ENCODE assay signal across 12 cellular contexts in the genomic region with DNA sequence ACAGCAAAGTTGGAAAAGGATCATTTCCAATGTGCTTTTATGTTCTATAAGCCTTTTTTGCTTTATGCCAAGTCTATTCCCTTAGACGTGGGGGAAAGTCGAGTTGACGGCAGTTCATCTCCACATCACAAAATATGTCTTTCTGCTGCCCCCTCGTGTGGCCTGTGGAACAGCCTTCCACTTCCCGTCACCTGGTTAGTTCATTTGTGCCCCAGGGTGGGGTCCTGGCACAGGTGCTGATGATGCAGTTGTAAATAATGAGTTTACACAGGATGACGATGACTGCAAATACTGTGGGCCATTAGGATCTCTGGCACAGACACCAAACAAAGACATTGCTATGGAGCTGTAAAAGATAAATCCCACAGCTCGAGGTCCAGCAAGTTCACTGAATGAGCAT. TPM values are rescaled to one million over a fixed set of nuclear protein-coding genes. Genes with fewer than 3 reads are reported as not detected.
DNase-seq lines count a peak whose midpoint lies in the region; ATAC-seq and TF ChIP-seq lines count a peak whose summit lies in the region.
"Had no signal": no experiment of that assay in that cellular context is flagged by ENCODE, and none has a peak within 500 bp of the region (broad histone marks: within the 10 kb centered on the region; RNA-seq: fewer than 3 reads in every experiment).

No MANE protein-coding gene starts in this region.

- no peak overlapping the region for H3K4me3 ChIP-seq in parathyroid adenoma (ENCODE audit: low read depth, low read length)
- H3K4me3 ChIP-seq: ascending aorta had no signal

- H2AFZ ChIP-seq in parathyroid adenoma: no peak overlapping the region

- ATAC-seq in HG02870 (IDR thresholded peaks at IDR 0.05; ENCODE audit: unreplicated experiment) (no peak), GM18907 (IDR thresholded peaks at IDR 0.05; ENCODE audit: unreplicated experiment) (no peak), GM21576 (IDR thresholded peaks at IDR 0.05; ENCODE audit: unreplicated experiment) (no peak)
- ATAC-seq: activated CD8-positive, alpha-beta memory T cell treated with anti-CD3 and anti-CD28 coated beads, Interleukin-2, amount 10 ng/mL, durations not matched to agents 7 days and 5 days; sciatic nerve had no signal

- in situ Hi-C loops in T47D (cut with HindIII; ENCODE audit: low pct_unique_long_range_greater_than_20kb, low sequenced_read_pairs): no loop called here

- H3K79me2 ChIP-seq in parathyroid adenoma: no peaks in the 10 kb centered on the region

- H3K36me3 ChIP-seq in parathyroid adenoma (ENCODE audit: control insufficient read depth, insufficient read depth, low read length): no peaks in the 10 kb centered on the region
- H3K36me3 ChIP-seq: ascending aorta had no signal

- H3K27ac ChIP-seq in parathyroid adenoma: no peak overlapping the region
- H3K27ac ChIP-seq: ascending aorta had no signal

- peak; percentile 25 for TF ChIP-seq CTCF in parathyroid adenoma (IDR thresholded peaks at IDR 0.05)

- no peaks in the 10 kb centered on the region for H3K9me3 ChIP-seq in parathyroid adenoma (ENCODE audit: control insufficient read depth, low read length)
- H3K9me3 ChIP-seq: ascending aorta had no signal

- H3K9ac ChIP-seq in parathyroid adenoma: no peak overlapping the region

- H3K4me2 ChIP-seq in parathyroid adenoma (ENCODE audit: low read length): no peak overlapping the region

- peak; percentile 58 for DNase-seq in HT-29 (ENCODE audit: low spot score)
- peak; percentile 56 for DNase-seq in NCI-H2107 treated with DMSO at 0.1 percent for 48 hours (lab: John Stamatoyannopoulos, UW; ENCODE audit: unreplicated experiment)
- DNase-seq in T47D (ENCODE audit: low read depth in 1 of 2, low spot score in 1 of 2): peak; percentile 10 to 77
- DNase-seq in anterior cingulate cortex (lab: John Stamatoyannopoulos, UW): no peak
- DNase-seq: activated CD8-positive, alpha-beta memory T cell treated with anti-CD3 and anti-CD28 coated beads, Interleukin-2, amount 10 ng/mL, durations not matched to agents 7 days and 5 days had no signal

- no peaks in the 10 kb centered on the region for H3K4me1 ChIP-seq in parathyroid adenoma
- H3K4me1 ChIP-seq: ascending aorta had no signal

- H3K27me3 ChIP-seq in parathyroid adenoma (ENCODE audit: control insufficient read depth, insufficient read depth, low read length): no peaks in the 10 kb centered on the region
- H3K27me3 ChIP-seq: ascending aorta had no signal

RNA-seq across cellular contexts. Expression of a gene that starts 10.0 kb away (rescaled TPM):
- total RNA-seq in HT-29 (2014; rRNA removed; shearing (Covaris generic)): 3.7 and 4.5 TPM in 2 replicates

RNA-seq across cellular contexts. Expression of a gene that starts 51.2 kb away (rescaled TPM):
- 0.20 TPM in 1 of 2 replicates, not detected in the other for total RNA-seq in HT-29 (2014; rRNA removed; shearing (Covaris generic))
- total RNA-seq: activated CD8-positive, alpha-beta memory T cell treated with anti-CD3 and anti-CD28 coated beads, Interleukin-2, amount 10 ng/mL, durations not matched to agents 7 days and 5 days; ascending aorta; lower leg skin; sciatic nerve had no signal

RNA-seq across cellular contexts. Expression of a gene that starts 57.1 kb away (rescaled TPM):
- total RNA-seq in HT-29 (2014; rRNA removed; shearing (Covaris generic)): not detected in 2 replicates
- total RNA-seq: activated CD8-positive, alpha-beta memory T cell treated with anti-CD3 and anti-CD28 coated beads, Interleukin-2, amount 10 ng/mL, durations not matched to agents 7 days and 5 days; ascending aorta; sciatic nerve had no signal

Comparison
In these comparisons a context has a peak if more than half of its experiments do, and no peak if none do; other contexts are left out.
1. DNase-seq: peak in HT-29 (single experiment), NCI-H2107 treated with DMSO at 0.1 percent for 48 hours (single experiment) and T47D (2 of 2); none in anterior cingulate cortex (0 of 58).